17 cellular contexts compared by ENCODE assay signal in genomic region chr11:11446562-11446961, GRCh38.
"Had no signal": no experiment of that assay in that cellular context is flagged by ENCODE, and none has a peak within 500 bp of the region (broad histone marks: within the 10 kb centered on the region; RNA-seq: fewer than 3 reads in every experiment).

No MANE protein-coding gene starts in this region.

- DNase-seq: colonic mucosa; effector memory CD4-positive, alpha-beta T cell; gastrocnemius medialis; kidney; mucosa of descending colon; naive B cell; pancreas; right lobe of liver; stimulated activated CD4-positive, alpha-beta T cell treated with anti-CD3 and anti-CD28 coated beads, Interleukin-2, amount 100 ng/mL, for 24 hours; stimulated activated CD4-positive, alpha-beta T cell treated with anti-CD3 and anti-CD28 coated beads, Interleukin-4, amount 100 ng/mL, for 24 hours; stimulated activated naive CD4-positive, alpha-beta T cell treated with Interleukin-2 at 50 U/mL for 16 hours; stomach; testis; tibial artery had no signal

- H3K27ac ChIP-seq: colonic mucosa, gastrocnemius medialis, neutrophil, pancreas, right lobe of liver, stomach, testis had no signal

- H3K9me3 ChIP-seq: colonic mucosa, gastrocnemius medialis, mucosa of descending colon, neutrophil, pancreas, right lobe of liver, stomach, testis, tibial artery had no signal

- H3K27me3 ChIP-seq: colonic mucosa, gastrocnemius medialis, pancreas, right lobe of liver, stomach, testis, tibial artery had no signal

- H3K36me3 ChIP-seq: colonic mucosa, gastrocnemius medialis, neutrophil, pancreas, right lobe of liver, stomach had no signal

- H3K4me3 ChIP-seq: colonic mucosa, gastrocnemius medialis, lung, mucosa of descending colon, pancreas, right lobe of liver, smooth muscle cell, stomach, testis, tibial artery had no signal

- H3K4me1 ChIP-seq: colonic mucosa had no signal
